In the genomic region with DNA sequence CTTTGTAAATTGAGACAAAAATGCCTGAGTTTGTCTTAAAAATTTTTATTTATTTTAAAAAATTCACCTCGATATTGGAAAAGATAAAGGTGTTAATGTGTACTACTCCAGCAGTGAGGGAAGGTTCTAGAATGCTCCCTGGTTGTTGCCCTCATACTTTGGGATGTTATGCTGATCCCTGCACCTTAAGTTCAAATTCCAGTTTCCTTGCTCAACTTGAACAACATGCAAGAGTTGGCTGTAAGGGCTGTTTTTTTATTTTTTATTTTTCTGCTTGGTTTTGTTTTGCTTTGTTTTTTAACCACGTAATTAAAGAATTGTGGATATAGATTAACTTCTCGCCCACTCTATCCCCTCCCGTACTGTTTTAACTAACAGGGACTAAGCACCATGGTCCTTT, we compare ENCODE assay signal across 1 cellular context.
TF ChIP-seq lines count a peak whose summit lies in the region.

No MANE protein-coding gene starts in this region.

TF ChIP-seq in GM23338, 12 proteins besides CTCF, POLR2A, EP300 and RAD21:
- TF ChIP-seq ZNF462 (CRISPR knock-in tag; IDR thresholded peaks at IDR 0.05), result no peak
- no peak for TF ChIP-seq ZNF114 (CRISPR knock-in tag; IDR thresholded peaks at IDR 0.05)
- no peak for TF ChIP-seq STAT1 (IDR thresholded peaks at IDR 0.05; ENCODE audit: unreplicated experiment)
- no peak for TF ChIP-seq EZH2 (IDR thresholded peaks at IDR 0.05; ENCODE audit: low read depth, unreplicated experiment)
